In genomic region chr6:56551409-56552120, GRCh38 we compare ENCODE assay signal across 1 cellular context.
A peak's percentile ranks its signal among the peaks of the same experiment; 100 is the strongest.
TF ChIP-seq lines count a peak whose summit lies in the region.

No MANE protein-coding gene starts in this region.

TF ChIP-seq in HepG2, 621 proteins besides CTCF, POLR2A, EP300 and RAD21 (continued from another document):
- TF ChIP-seq FOXO4 (CRISPR knock-in tag; conservative IDR thresholded peaks at IDR 0.05), result 0 out of 2 replicates have a peak, but pooled peaks have one; percentile 60
